9 cellular contexts compared by ENCODE assay signal in the genomic region with DNA sequence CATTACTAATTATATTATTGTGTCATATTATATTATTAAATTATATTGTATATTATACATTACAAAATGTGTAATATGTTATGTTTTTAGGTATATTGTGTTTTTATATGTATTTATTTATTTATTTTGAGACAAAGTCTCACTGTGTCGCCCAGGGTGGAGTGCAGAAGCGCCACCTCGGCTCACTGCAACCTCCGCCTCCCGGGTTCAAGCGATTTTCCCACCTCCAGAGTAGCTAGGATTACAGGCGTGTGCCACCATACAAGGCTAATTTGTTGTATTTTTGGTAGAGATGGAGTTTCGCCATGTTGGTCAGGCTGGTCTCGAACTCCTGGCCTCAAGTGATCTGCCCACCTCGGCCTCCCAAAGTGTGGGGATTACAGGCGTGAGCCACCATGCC. TPM values are rescaled to one million over a fixed set of nuclear protein-coding genes. Genes with fewer than 3 reads are reported as not detected.
"Had no signal": no experiment of that assay in that cellular context is flagged by ENCODE, and none has a peak within 500 bp of the region (broad histone marks: within the 10 kb centered on the region; RNA-seq: fewer than 3 reads in every experiment).

No MANE protein-coding gene starts in this region.

RNA-seq across cellular contexts. Expression of gene GRIP2, which starts 24.6 kb away (rescaled TPM):
- total RNA-seq: activated B cell treated with CpG ODN at 0.5 μM for 24 hours; activated CD4-positive, alpha-beta memory T cell treated with anti-CD3 and anti-CD28 coated beads for 36 hours; activated CD4-positive, alpha-beta T cell treated with anti-CD3 and anti-CD28 coated beads for 36 hours; activated CD4-positive, alpha-beta T cell treated with anti-CD3 and anti-CD28 coated beads, Interleukin-2, amount 10 ng/mL, durations not matched to agents 24 days and 14 days; activated CD8-positive, alpha-beta memory T cell treated with anti-CD3 and anti-CD28 coated beads for 36 hours; activated CD8-positive, alpha-beta memory T cell treated with anti-CD3 and anti-CD28 coated beads, Interleukin-2, amount 10 ng/mL, durations not matched to agents 7 days and 5 days; activated CD8-positive, alpha-beta T cell treated with anti-CD3 and anti-CD28 coated beads for 36 hours; activated CD8-positive, alpha-beta T cell treated with anti-CD3 and anti-CD28 coated beads, Interleukin-2, amount 10 ng/mL, durations not matched to agents 7 days and 5 days; T-helper 2 cell treated with Interferon-gamma antibody and Interleukin-4, amounts not matched to agents 100 ng/mL and 5 ng/mL, for 36 hours had no signal
